In the genomic region with DNA sequence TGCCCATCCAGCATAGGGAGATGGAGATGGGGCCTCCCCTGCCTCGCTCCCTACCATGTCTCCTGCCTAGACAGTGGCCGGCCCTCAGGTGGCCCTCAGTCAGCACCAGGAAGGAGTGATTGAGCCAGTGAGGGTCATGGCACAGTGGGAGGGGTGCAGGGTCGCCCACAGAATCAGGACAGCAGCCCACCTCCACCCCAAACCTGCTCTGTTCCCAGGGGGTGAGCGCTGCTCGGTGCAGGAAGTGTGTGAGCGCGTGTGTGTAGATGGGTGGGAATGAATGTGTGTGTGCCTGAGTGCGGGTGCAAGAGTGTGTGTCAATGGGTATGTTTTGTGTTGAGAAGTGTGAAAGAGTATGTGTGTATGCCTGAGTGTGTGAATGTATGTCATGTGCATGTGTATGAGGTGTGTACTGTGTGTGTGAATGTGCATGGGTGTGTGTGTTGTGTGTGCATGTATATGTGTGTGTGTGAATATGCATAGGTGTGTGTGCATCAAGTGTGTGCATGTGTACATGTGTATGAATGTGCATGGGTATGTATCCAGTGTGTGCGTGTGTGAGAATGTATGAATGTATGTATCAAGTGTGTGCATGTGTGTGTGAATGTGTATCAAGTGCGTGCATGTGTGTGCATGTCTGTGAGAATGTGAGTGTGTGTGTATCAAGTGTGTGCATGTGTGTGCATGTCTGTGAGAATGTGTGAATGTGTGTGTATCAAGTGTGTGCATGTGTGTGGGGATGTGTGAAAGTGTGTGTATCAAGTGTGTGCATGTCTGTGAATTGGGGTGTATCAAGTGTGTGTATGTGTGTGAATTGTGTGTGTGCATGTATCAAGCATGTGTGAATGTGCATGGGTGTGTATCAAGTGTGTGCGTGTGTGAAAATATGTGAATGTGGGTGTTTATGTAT, we compare ENCODE assay signal across 1 cellular context.
TF ChIP-seq lines count a peak whose summit lies in the region.

No MANE protein-coding gene starts in this region.

TF ChIP-seq in GM12878, 131 proteins besides CTCF, POLR2A, EP300 and RAD21:
- TF ChIP-seq NRF1 (conservative IDR thresholded peaks at IDR 0.05; ENCODE audit: low read depth, low read length), result no peak
- no peak for TF ChIP-seq TBL1XR1 (IDR thresholded peaks at IDR 0.05; ENCODE audit: low read depth, low read length)
- TF ChIP-seq, protein P1, sequence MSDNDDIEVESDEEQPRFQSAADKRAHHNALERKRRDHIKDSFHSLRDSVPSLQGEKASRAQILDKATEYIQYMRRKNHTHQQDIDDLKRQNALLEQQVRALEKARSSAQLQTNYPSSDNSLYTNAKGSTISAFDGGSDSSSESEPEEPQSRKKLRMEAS (IDR thresholded peaks at IDR 0.05; ENCODE audit: low read depth, low read length), result no peak
- TF ChIP-seq SMC3 (IDR thresholded peaks at IDR 0.05; ENCODE audit: borderline replicate concordance, low read length), result no peak
- TF ChIP-seq ZNF274 (IDR thresholded peaks at IDR 0.05; ENCODE audit: insufficient read depth, insufficient read length), result no peak
- TF ChIP-seq SMARCA5 (IDR thresholded peaks at IDR 0.05), result no peak
- TF ChIP-seq MYB (IDR thresholded peaks at IDR 0.05; ENCODE audit: borderline replicate concordance, low read depth, low read length), result no peak
- no peak for TF ChIP-seq SRF (IDR thresholded peaks at IDR 0.05; ENCODE audit: low read depth in 2 of 2, low read length in 2 of 2)
- no peak for TF ChIP-seq NFYA (IDR thresholded peaks at IDR 0.05; ENCODE audit: borderline replicate concordance, low read depth, low read length)
- TF ChIP-seq, protein P2, sequence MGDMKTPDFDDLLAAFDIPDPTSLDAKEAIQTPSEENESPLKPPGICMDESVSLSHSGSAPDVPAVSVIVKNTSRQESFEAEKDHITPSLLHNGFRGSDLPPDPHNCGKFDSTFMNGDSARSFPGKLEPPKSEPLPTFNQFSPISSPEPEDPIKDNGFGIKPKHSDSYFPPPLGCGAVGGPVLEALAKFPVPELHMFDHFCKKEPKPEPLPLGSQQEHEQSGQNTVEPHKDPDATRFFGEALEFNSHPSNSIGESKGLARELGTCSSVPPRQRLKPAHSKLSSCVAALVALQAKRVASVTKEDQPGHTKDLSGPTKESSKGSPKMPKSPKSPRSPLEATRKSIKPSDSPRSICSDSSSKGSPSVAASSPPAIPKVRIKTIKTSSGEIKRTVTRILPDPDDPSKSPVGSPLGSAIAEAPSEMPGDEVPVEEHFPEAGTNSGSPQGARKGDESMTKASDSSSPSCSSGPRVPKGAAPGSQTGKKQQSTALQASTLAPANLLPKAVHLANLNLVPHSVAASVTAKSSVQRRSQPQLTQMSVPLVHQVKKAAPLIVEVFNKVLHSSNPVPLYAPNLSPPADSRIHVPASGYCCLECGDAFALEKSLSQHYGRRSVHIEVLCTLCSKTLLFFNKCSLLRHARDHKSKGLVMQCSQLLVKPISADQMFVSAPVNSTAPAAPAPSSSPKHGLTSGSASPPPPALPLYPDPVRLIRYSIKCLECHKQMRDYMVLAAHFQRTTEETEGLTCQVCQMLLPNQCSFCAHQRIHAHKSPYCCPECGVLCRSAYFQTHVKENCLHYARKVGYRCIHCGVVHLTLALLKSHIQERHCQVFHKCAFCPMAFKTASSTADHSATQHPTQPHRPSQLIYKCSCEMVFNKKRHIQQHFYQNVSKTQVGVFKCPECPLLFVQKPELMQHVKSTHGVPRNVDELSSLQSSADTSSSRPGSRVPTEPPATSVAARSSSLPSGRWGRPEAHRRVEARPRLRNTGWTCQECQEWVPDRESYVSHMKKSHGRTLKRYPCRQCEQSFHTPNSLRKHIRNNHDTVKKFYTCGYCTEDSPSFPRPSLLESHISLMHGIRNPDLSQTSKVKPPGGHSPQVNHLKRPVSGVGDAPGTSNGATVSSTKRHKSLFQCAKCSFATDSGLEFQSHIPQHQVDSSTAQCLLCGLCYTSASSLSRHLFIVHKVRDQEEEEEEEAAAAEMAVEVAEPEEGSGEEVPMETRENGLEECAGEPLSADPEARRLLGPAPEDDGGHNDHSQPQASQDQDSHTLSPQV (IDR thresholded peaks at IDR 0.05), result no peak
- no peak for TF ChIP-seq ZSCAN29 (IDR thresholded peaks at IDR 0.05)
- TF ChIP-seq, protein P3, sequence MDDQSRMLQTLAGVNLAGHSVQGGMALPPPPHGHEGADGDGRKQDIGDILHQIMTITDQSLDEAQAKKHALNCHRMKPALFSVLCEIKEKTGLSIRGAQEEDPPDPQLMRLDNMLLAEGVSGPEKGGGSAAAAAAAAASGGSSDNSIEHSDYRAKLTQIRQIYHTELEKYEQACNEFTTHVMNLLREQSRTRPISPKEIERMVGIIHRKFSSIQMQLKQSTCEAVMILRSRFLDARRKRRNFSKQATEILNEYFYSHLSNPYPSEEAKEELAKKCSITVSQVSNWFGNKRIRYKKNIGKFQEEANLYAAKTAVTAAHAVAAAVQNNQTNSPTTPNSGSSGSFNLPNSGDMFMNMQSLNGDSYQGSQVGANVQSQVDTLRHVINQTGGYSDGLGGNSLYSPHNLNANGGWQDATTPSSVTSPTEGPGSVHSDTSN (IDR thresholded peaks at IDR 0.05; ENCODE audit: insufficient replicate concordance, low read depth, low read length), result no peak
- TF ChIP-seq, protein P4, sequence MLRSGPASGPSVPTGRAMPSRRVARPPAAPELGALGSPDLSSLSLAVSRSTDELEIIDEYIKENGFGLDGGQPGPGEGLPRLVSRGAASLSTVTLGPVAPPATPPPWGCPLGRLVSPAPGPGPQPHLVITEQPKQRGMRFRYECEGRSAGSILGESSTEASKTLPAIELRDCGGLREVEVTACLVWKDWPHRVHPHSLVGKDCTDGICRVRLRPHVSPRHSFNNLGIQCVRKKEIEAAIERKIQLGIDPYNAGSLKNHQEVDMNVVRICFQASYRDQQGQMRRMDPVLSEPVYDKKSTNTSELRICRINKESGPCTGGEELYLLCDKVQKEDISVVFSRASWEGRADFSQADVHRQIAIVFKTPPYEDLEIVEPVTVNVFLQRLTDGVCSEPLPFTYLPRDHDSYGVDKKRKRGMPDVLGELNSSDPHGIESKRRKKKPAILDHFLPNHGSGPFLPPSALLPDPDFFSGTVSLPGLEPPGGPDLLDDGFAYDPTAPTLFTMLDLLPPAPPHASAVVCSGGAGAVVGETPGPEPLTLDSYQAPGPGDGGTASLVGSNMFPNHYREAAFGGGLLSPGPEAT (IDR thresholded peaks at IDR 0.05; ENCODE audit: low read depth), result no peak
- TF ChIP-seq, protein P5, sequence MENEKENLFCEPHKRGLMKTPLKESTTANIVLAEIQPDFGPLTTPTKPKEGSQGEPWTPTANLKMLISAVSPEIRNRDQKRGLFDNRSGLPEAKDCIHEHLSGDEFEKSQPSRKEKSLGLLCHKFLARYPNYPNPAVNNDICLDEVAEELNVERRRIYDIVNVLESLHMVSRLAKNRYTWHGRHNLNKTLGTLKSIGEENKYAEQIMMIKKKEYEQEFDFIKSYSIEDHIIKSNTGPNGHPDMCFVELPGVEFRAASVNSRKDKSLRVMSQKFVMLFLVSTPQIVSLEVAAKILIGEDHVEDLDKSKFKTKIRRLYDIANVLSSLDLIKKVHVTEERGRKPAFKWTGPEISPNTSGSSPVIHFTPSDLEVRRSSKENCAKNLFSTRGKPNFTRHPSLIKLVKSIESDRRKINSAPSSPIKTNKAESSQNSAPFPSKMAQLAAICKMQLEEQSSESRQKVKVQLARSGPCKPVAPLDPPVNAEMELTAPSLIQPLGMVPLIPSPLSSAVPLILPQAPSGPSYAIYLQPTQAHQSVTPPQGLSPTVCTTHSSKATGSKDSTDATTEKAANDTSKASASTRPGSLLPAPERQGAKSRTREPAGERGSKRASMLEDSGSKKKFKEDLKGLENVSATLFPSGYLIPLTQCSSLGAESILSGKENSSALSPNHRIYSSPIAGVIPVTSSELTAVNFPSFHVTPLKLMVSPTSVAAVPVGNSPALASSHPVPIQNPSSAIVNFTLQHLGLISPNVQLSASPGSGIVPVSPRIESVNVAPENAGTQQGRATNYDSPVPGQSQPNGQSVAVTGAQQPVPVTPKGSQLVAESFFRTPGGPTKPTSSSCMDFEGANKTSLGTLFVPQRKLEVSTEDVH (IDR thresholded peaks at IDR 0.05; ENCODE audit: low read depth, partially characterized antibody), result no peak
